ENCODE assay signal across 8 cellular contexts in genomic region chr11:10366568-10367331, GRCh38.
DNase-seq lines count a peak whose midpoint lies in the region; ATAC-seq, FAIRE-seq and TF ChIP-seq lines count a peak whose summit lies in the region.

No MANE protein-coding gene starts in this region.

- H3K4me3 Mint-ChIP-seq in T-helper 1 cell treated with Interleukin-12 subunit alpha and Interleukin-12 subunit beta and Interleukin-4 antibody, amounts not matched to agents 30 μg/mL and 1 μg/mL, for 36 hours, result no peak overlapping the region

- intact Hi-C loops in ascending aorta (cut with DNase I), result loop anchor here (5.0 kb wide), 4 partner anchors 39 to 609 kb away; partner anchors contain the start of gene ADM

- peaks cover 3% of the 10 kb centered on the region for H3K4me1 Mint-ChIP-seq in T-helper 1 cell treated with Interleukin-12 subunit alpha and Interleukin-12 subunit beta and Interleukin-4 antibody, amounts not matched to agents 30 μg/mL and 1 μg/mL, for 36 hours (ENCODE audit: low read depth)

- no peaks in the 10 kb centered on the region for H3K4me1 ChIP-seq in ascending aorta
- H3K4me1 ChIP-seq in small intestine (ENCODE audit: control insufficient read depth in 2 of 2, insufficient read depth in 1 of 2, low read depth in 1 of 2, low read length in 1 of 2), result no peaks in the 10 kb centered on the region

- H3K27ac ChIP-seq in ascending aorta, result peak overlapping the region in 1 of 2 donors; percentile 40
- H3K27ac ChIP-seq in small intestine (ENCODE audit: low read depth in 1 of 2, low read length in 1 of 2), result peak overlapping the region; percentile 48 to 75

- ATAC-seq in HG02588 (IDR thresholded peaks at IDR 0.05; ENCODE audit: unreplicated experiment) (peak; percentile 70), HG03571 (IDR thresholded peaks at IDR 0.05; ENCODE audit: unreplicated experiment) (no peak)

- H3K36me3 ChIP-seq in ascending aorta (no peaks in the 10 kb centered on the region), small intestine (ENCODE audit: control insufficient read depth in 2 of 2, insufficient read depth in 2 of 2, low read length in 2 of 2) (no peaks in the 10 kb centered on the region)

- H3K27me3 ChIP-seq in ascending aorta (no peaks in the 10 kb centered on the region), small intestine (ENCODE audit: control insufficient read depth in 2 of 2, insufficient read depth in 2 of 2, low read length in 2 of 2) (no peaks in the 10 kb centered on the region)

- peak overlapping the region; percentile 10 for H3K27ac Mint-ChIP-seq in T-helper 1 cell treated with Interleukin-12 subunit alpha and Interleukin-12 subunit beta and Interleukin-4 antibody, amounts not matched to agents 30 μg/mL and 1 μg/mL, for 36 hours

- TF ChIP-seq CTCF in ascending aorta (IDR thresholded peaks at IDR 0.05), result peak; percentile 79 to 92 (median 81)

- H3K36me3 Mint-ChIP-seq in T-helper 1 cell treated with Interleukin-12 subunit alpha and Interleukin-12 subunit beta and Interleukin-4 antibody, amounts not matched to agents 30 μg/mL and 1 μg/mL, for 36 hours (ENCODE audit: low read depth), result no peaks in the 10 kb centered on the region

- no peaks in the 10 kb centered on the region for H3K9me3 Mint-ChIP-seq in T-helper 1 cell treated with Interleukin-12 subunit alpha and Interleukin-12 subunit beta and Interleukin-4 antibody, amounts not matched to agents 30 μg/mL and 1 μg/mL, for 36 hours

- H3K9me3 ChIP-seq in ascending aorta, result no peaks in the 10 kb centered on the region
- no peaks in the 10 kb centered on the region for H3K9me3 ChIP-seq in small intestine (ENCODE audit: control insufficient read depth, low read depth)

- H3K4me3 ChIP-seq in ascending aorta, result no peak overlapping the region
- H3K4me3 ChIP-seq in small intestine (ENCODE audit: low read depth in 1 of 2, low read length in 2 of 2), result no peak overlapping the region

- DNase-seq in GM04503 (ENCODE audit: low read depth), result peak; percentile 78
- peak; percentile 11 for DNase-seq in NCI-H1105 (lab: John Stamatoyannopoulos, UW)
- peak; percentile 43 to 90 for DNase-seq in ascending aorta (ENCODE audit: low spot score in 2 of 2)
- peak; percentile 64 for DNase-seq in hepatic stellate cell (ENCODE audit: low spot score)
- peak; percentile 85 for DNase-seq in small intestine

- 19 to 28% (median 26%) methylated on average over 8 of the region's 8 CpGs for WGBS in small intestine, 3 donors

- FAIRE-seq in small intestine (lab: Jason Lieb, UNC), result no peak

- H3K27me3 Mint-ChIP-seq in T-helper 1 cell treated with Interleukin-12 subunit alpha and Interleukin-12 subunit beta and Interleukin-4 antibody, amounts not matched to agents 30 μg/mL and 1 μg/mL, for 36 hours (ENCODE audit: low read depth), result peaks cover 15% of the 10 kb centered on the region

Comparison
In these comparisons a context has a peak if more than half of its experiments do, and no peak if none do; other contexts are left out.
1. DNase-seq: peak in every context shown above with its lines; median percentile 85 in small intestine; 78 in GM04503; 66 in ascending aorta; 64 in hepatic stellate cell; 11 in NCI-H1105.